In the genomic region with DNA sequence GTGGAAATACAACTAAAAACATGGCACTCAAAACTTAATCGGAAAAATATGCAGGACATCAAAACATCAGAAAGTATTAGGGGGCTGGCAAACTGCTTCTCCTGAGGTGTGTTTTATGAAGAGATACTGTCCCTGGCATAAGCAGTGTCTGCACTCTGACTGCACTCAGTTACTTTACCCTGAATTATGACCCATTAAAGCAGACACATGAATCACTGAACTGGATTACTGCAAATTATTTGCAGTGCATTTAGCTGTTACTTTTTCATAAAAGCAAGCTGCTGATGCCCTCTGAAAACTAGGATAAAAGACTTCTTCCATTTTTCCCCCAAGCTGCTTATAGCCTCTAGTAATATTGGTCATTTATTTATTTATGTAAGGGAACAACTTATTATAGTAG, we compare ENCODE assay signal across 23 cellular contexts.
DNase-seq lines count a peak whose midpoint lies in the region; FAIRE-seq and TF ChIP-seq lines count a peak whose summit lies in the region.
"Had no signal": no experiment of that assay in that cellular context is flagged by ENCODE, and none has a peak within 500 bp of the region (broad histone marks: within the 10 kb centered on the region; RNA-seq: fewer than 3 reads in every experiment).

No MANE protein-coding gene starts in this region.

- H3F3A ChIP-seq in SK-N-SH (replicated peaks; ENCODE audit: insufficient read depth): peaks cover 19% of the 10 kb centered on the region
- H3F3A ChIP-seq in neural progenitor cell (ENCODE audit: low read depth): peaks cover 9% of the 10 kb centered on the region

- intact Hi-C loops in Calu3 (cut with micrococcal nuclease; ENCODE audit: unreplicated experiment): no loop called here

- H3K4me1 ChIP-seq in SK-N-SH (ENCODE audit: control insufficient read depth in 1 of 2, insufficient read depth in 2 of 2, low read depth in 1 of 2, low read length in 1 of 2) (peaks cover 0 to 11% of the 10 kb centered on the region in 2 experiments; a peak in 2 of 4 replicates), neural progenitor cell (no peaks in the 10 kb centered on the region), endodermal cell (ENCODE audit: control insufficient read depth, insufficient read depth, low read length) (no peaks in the 10 kb centered on the region)
- H3K4me1 ChIP-seq: BLaER1 had no signal

- no peaks in the 10 kb centered on the region for H3K9me3 ChIP-seq in SK-N-SH
- no peaks in the 10 kb centered on the region for H3K9me3 ChIP-seq in neural progenitor cell (ENCODE audit: low read depth)
- peaks cover 3% of the 10 kb centered on the region for H3K9me3 ChIP-seq in endodermal cell (ENCODE audit: control insufficient read depth, low read length)
- H3K9me3 ChIP-seq: BLaER1 had no signal

- H3K79me2 ChIP-seq in SK-N-SH (ENCODE audit: insufficient read depth): no peaks in the 10 kb centered on the region
- H3K79me2 ChIP-seq in neural progenitor cell (ENCODE audit: low read depth): no peaks in the 10 kb centered on the region

- H2AFZ ChIP-seq in SK-N-SH (ENCODE audit: low read depth) (no peak overlapping the region), neural progenitor cell (replicated peaks) (no peak overlapping the region)

- TF ChIP-seq EP300 in SK-N-SH (IDR thresholded peaks at IDR 0.05; ENCODE audit: borderline replicate concordance in 1 of 2, low read depth in 1 of 2, low read length in 1 of 2): peak in 1 of 2 experiments; percentile 80; a peak in 2 of 4 replicates

- FAIRE-seq in GM18507 (lab: Jason Lieb, UNC): peak; percentile 5
- FAIRE-seq: GM12892, H1 had no signal

- CTCF ChIA-PET in SK-N-SH (lab: Yijun Ruan, JAX): interaction anchor here (0.8 kb wide), 1 partner anchor 680 kb away, joined by 3 read pairs; no protein-coding TSS in a partner anchor
- CTCF ChIA-PET in Calu3 (lab: Charles Lee): no interaction called here

- H3K4me3 Mint-ChIP-seq in neural progenitor cell (no peak overlapping the region), Calu3 (ENCODE audit: low read depth, unreplicated experiment) (no peak overlapping the region), endodermal cell (no peak overlapping the region)
- H3K4me3 Mint-ChIP-seq: CD4-positive, alpha-beta T cell; HFFc6; T-helper 2 cell treated with Interferon-gamma antibody and Interleukin-4, amounts not matched to agents 5 μg/mL and 100 μg/mL, for 36 hours had no signal

- H3K4me1 Mint-ChIP-seq in neural progenitor cell (no peaks in the 10 kb centered on the region), Calu3 (ENCODE audit: low read depth, unreplicated experiment) (no peaks in the 10 kb centered on the region), endodermal cell (no peaks in the 10 kb centered on the region)

- H3K27ac Mint-ChIP-seq in neural progenitor cell (no peak overlapping the region), Calu3 (ENCODE audit: unreplicated experiment) (no peak overlapping the region), endodermal cell (no peak overlapping the region)
- H3K27ac Mint-ChIP-seq: CD4-positive, alpha-beta T cell; HFFc6; T-helper 2 cell treated with Interferon-gamma antibody and Interleukin-4, amounts not matched to agents 5 μg/mL and 100 μg/mL, for 36 hours had no signal

- TF ChIP-seq CTCF in SK-N-SH (IDR thresholded peaks at IDR 0.05): no peak
- no peak for TF ChIP-seq CTCF in neural progenitor cell (IDR thresholded peaks at IDR 0.05)
- no peak for TF ChIP-seq CTCF in Calu3 (IDR thresholded peaks at IDR 0.05; ENCODE audit: unreplicated experiment)
- no peak for TF ChIP-seq CTCF in endodermal cell (conservative IDR thresholded peaks at IDR 0.05)

- no peaks in the 10 kb centered on the region for H3K9me2 ChIP-seq in SK-N-SH

- peaks cover 10% of the 10 kb centered on the region for H3K36me3 Mint-ChIP-seq in neural progenitor cell
- H3K36me3 Mint-ChIP-seq in Calu3 (ENCODE audit: insufficient read depth, unreplicated experiment): no peaks in the 10 kb centered on the region
- H3K36me3 Mint-ChIP-seq in endodermal cell (ENCODE audit: low read depth): peaks cover 17% of the 10 kb centered on the region

- H3K27me3 Mint-ChIP-seq in neural progenitor cell (ENCODE audit: insufficient read depth, low read depth): no peaks in the 10 kb centered on the region
- H3K27me3 Mint-ChIP-seq in Calu3 (ENCODE audit: unreplicated experiment): no peaks in the 10 kb centered on the region
- H3K27me3 Mint-ChIP-seq in endodermal cell (ENCODE audit: insufficient read depth): no peaks in the 10 kb centered on the region
- H3K27me3 Mint-ChIP-seq: CD4-positive, alpha-beta T cell had no signal

- no peak overlapping the region for H3K4me3 ChIP-seq in SK-N-SH (ENCODE audit: low read depth in 2 of 2, low read length in 1 of 2)
- H3K4me3 ChIP-seq in neural progenitor cell: no peak overlapping the region
- no peak overlapping the region for H3K4me3 ChIP-seq in endodermal cell (ENCODE audit: low read length)
- H3K4me3 ChIP-seq: BLaER1, SK-N-MC had no signal

- WGBS in SK-N-SH (ENCODE audit: low lambda C conversion rate): 33% methylated on average over 1 of the region's 1 CpG
- 100% methylated on average over 1 of the region's 1 CpG; no CpG with 5 or more reads in 1 of the 2 experiments for WGBS in endodermal cell (ENCODE audit: insufficient coverage in 1 of 2, insufficient read length in 1 of 2), 2 experiments

- H3K9me3 Mint-ChIP-seq in neural progenitor cell (no peaks in the 10 kb centered on the region), Calu3 (ENCODE audit: low read depth, unreplicated experiment) (no peaks in the 10 kb centered on the region), endodermal cell (no peaks in the 10 kb centered on the region)
- H3K9me3 Mint-ChIP-seq: HFFc6; T-helper 2 cell treated with Interferon-gamma antibody and Interleukin-4, amounts not matched to agents 5 μg/mL and 100 μg/mL, for 36 hours had no signal

- H3K9ac ChIP-seq in SK-N-SH (no peak overlapping the region), neural progenitor cell (no peak overlapping the region), endodermal cell (ENCODE audit: extremely low read depth, low read length, poor library complexity, severe bottlenecking) (no peak overlapping the region)
- H3K9ac ChIP-seq: BLaER1 had no signal

- no peaks in the 10 kb centered on the region for H3K27me3 ChIP-seq in SK-N-SH (ENCODE audit: insufficient read depth)
- H3K27me3 ChIP-seq in neural progenitor cell: no peaks in the 10 kb centered on the region
- H3K27me3 ChIP-seq in endodermal cell (ENCODE audit: control insufficient read depth, insufficient read depth, low read length, poor library complexity, severe bottlenecking): no peaks in the 10 kb centered on the region
- H3K27me3 ChIP-seq: BLaER1 had no signal

- no TSS peak for BruUV-seq in Calu3 (replicated peaks; lab: Mats Ljungman, UMichigan)

- H3K36me3 ChIP-seq in SK-N-SH (replicated peaks in 1 of 2; ENCODE audit: control insufficient read depth in 1 of 2, insufficient read depth in 2 of 2, low read length in 1 of 2): peaks cover 9 to 43% of the 10 kb centered on the region in 2 experiments
- peaks cover 11% of the 10 kb centered on the region for H3K36me3 ChIP-seq in neural progenitor cell
- peaks cover 13% of the 10 kb centered on the region for H3K36me3 ChIP-seq in endodermal cell (ENCODE audit: control insufficient read depth, insufficient read depth, low read length)

- DNase-seq in GM18507 (ENCODE audit: extremely low spot score, insufficient read length, low read depth) (no peak), NCI-H1092 treated with DMSO at 0.1 percent for 48 hours (lab: John Stamatoyannopoulos, UW) (peak; percentile 81), SK-N-SH (peak; percentile 49), neural progenitor cell (ENCODE audit: low spot score) (no peak), Kasumi-1 (lab: John Stamatoyannopoulos, UW) (no peak), Calu3 (no peak), endodermal cell (no peak)
- DNase-seq: CD4-positive, alpha-beta T cell; COR-L47; DND-41; HFFc6; KBM-7; NCI-H1105; NCI-H1694; NCI-H345; PC-3; Right ventricle myocardium superior had no signal

- H3K27ac ChIP-seq in SK-N-SH (ENCODE audit: low read depth in 2 of 2, low read length in 1 of 2): peak overlapping the region in 1 of 2 experiments; percentile 91; a peak in 2 of 4 replicates
- H3K27ac ChIP-seq in neural progenitor cell: peak overlapping the region; percentile 9
- no peak overlapping the region for H3K27ac ChIP-seq in endodermal cell (ENCODE audit: low read depth, low read length)
- H3K27ac ChIP-seq: BLaER1, HL-60, SK-N-MC had no signal

- H3K4me2 ChIP-seq in SK-N-SH (no peak overlapping the region), neural progenitor cell (no peak overlapping the region)
- H3K4me2 ChIP-seq: BLaER1 had no signal

- POLR2A ChIA-PET in SK-N-SH (lab: Yijun Ruan, JAX): no interaction called here

- H4K20me1 ChIP-seq in SK-N-SH (ENCODE audit: insufficient read depth) (no peaks in the 10 kb centered on the region), neural progenitor cell (ENCODE audit: low read depth) (no peaks in the 10 kb centered on the region)
- H4K20me1 ChIP-seq: BLaER1 had no signal

- TF ChIP-seq RAD21 in SK-N-SH (IDR thresholded peaks at IDR 0.05; ENCODE audit: low read length): no peak; the same call in 1 of the 2 replicates

TF ChIP-seq in SK-N-SH, 30 proteins besides CTCF, POLR2A, EP300 and RAD21 (continues in another document):
- TF ChIP-seq MXI1 (IDR thresholded peaks at IDR 0.05; ENCODE audit: low read depth, low read length) (0 out of 2 replicates have a peak, but pooled peaks have one; percentile 35), RXRA (IDR thresholded peaks at IDR 0.05; ENCODE audit: borderline replicate concordance, low read depth) (no peak), FOXJ3 (CRISPR knock-in tag; IDR thresholded peaks at IDR 0.05) (no peak), RCOR1 (IDR thresholded peaks at IDR 0.05; ENCODE audit: low read length) (peak; percentile 41; the same call in 1 of the 2 replicates)

Comparison
In these comparisons a context has a peak if more than half of its experiments do, and no peak if none do; other contexts are left out.
1. DNase-seq: peak in NCI-H1092 treated with DMSO at 0.1 percent for 48 hours (single experiment) and SK-N-SH (single experiment); none in GM18507 (single experiment), neural progenitor cell (single experiment), Kasumi-1 (0 of 2), Calu3 (single experiment) and endodermal cell (single experiment).